26 cellular contexts compared by ENCODE assay signal in genomic region chr22:29824677-29825076, GRCh38. TPM values are rescaled to one million over a fixed set of nuclear protein-coding genes. Genes with fewer than 3 reads are reported as not detected.
DNase-seq lines count a peak whose midpoint lies in the region; ATAC-seq and TF ChIP-seq lines count a peak whose summit lies in the region.
"Had no signal": no experiment of that assay in that cellular context is flagged by ENCODE, and none has a peak within 500 bp of the region (broad histone marks: within the 10 kb centered on the region; RNA-seq: fewer than 3 reads in every experiment).

No MANE protein-coding gene starts in this region.

- H3K9me3 Mint-ChIP-seq in activated naive CD8-positive, alpha-beta T cell treated with anti-CD3 and anti-CD28 coated beads for 36 hours, result no peaks in the 10 kb centered on the region
- no peaks in the 10 kb centered on the region for H3K9me3 Mint-ChIP-seq in activated naive CD8-positive, alpha-beta T cell treated with anti-CD3 and anti-CD28 coated beads, Interleukin-2, amount 50 U/mL, for 24 hours
- H3K9me3 Mint-ChIP-seq: CD8-positive, alpha-beta T cell; GM23338 had no signal

- no peak for ATAC-seq in activated naive CD8-positive, alpha-beta T cell treated with anti-CD3 and anti-CD28 coated beads, Interleukin-2, amount 50 U/mL, for 24 hours
- ATAC-seq in psoas muscle (peak in 3 of 4 donors; percentile 26 to 48 (median 48)), HG02938 (IDR thresholded peaks at IDR 0.05; ENCODE audit: unreplicated experiment) (no peak)
- ATAC-seq: CD8-positive, alpha-beta T cell; GM23338; HepG2; K562 had no signal

- H3K27ac ChIP-seq in esophagus squamous epithelium (peak overlapping the region in 3 of 4 donors; percentile 21 to 24 (median 21)), psoas muscle (peak overlapping the region; percentile 19), thyroid gland (peak overlapping the region in 2 of 3 donors; percentile 65 to 70)
- H3K27ac ChIP-seq: 22Rv1; BLaER1 treated with 17β-estradiol and CSF1 and Interleukin-3, amounts not matched to agents 10 nM and 100 nM; HL-60 had no signal

- peaks cover 19% of the 10 kb centered on the region for H3K36me3 Mint-ChIP-seq in activated naive CD8-positive, alpha-beta T cell treated with anti-CD3 and anti-CD28 coated beads for 36 hours
- peaks cover 40% of the 10 kb centered on the region for H3K36me3 Mint-ChIP-seq in activated naive CD8-positive, alpha-beta T cell treated with anti-CD3 and anti-CD28 coated beads, Interleukin-2, amount 50 U/mL, for 24 hours (ENCODE audit: low read depth)

- no peak for TF ChIP-seq POLR2A in esophagus squamous epithelium (IDR thresholded peaks at IDR 0.05)
- TF ChIP-seq POLR2A in thyroid gland (IDR thresholded peaks at IDR 0.05), result no peak

- H3K4me1 ChIP-seq in esophagus squamous epithelium (peaks cover 6 to 29% (median 15%) of the 10 kb centered on the region in 3 donors), psoas muscle (peaks cover 12% of the 10 kb centered on the region), thyroid gland (peaks cover 7 to 19% of the 10 kb centered on the region in 2 donors)
- H3K4me1 ChIP-seq: HAP-1 had no signal

- intact Hi-C loops in esophagus squamous epithelium (cut with DNase I) (no loop called here), psoas muscle (cut with DNase I) (no loop called here), thyroid gland (cut with DNase I) (no loop called here)

- no peak overlapping the region for H3K4me3 Mint-ChIP-seq in activated naive CD8-positive, alpha-beta T cell treated with anti-CD3 and anti-CD28 coated beads for 36 hours
- H3K4me3 Mint-ChIP-seq in activated naive CD8-positive, alpha-beta T cell treated with anti-CD3 and anti-CD28 coated beads, Interleukin-2, amount 50 U/mL, for 24 hours, result no peak overlapping the region
- H3K4me3 Mint-ChIP-seq: CD8-positive, alpha-beta T cell; GM23338 had no signal

- peaks cover 0 to 91% (median 10%) of the 10 kb centered on the region in 3 donors for H3K36me3 ChIP-seq in esophagus squamous epithelium
- peaks cover 7 to 81% of the 10 kb centered on the region in 2 donors for H3K36me3 ChIP-seq in psoas muscle (ENCODE audit: insufficient read depth in 1 of 2, low read depth in 1 of 2)
- peaks cover 11 to 23% of the 10 kb centered on the region in 2 donors for H3K36me3 ChIP-seq in thyroid gland

- H3K9me3 ChIP-seq in esophagus squamous epithelium, result no peaks in the 10 kb centered on the region
- no peaks in the 10 kb centered on the region for H3K9me3 ChIP-seq in psoas muscle
- H3K9me3 ChIP-seq in thyroid gland, result no peaks in the 10 kb centered on the region
- H3K9me3 ChIP-seq: BLaER1 treated with 17β-estradiol and CSF1 and Interleukin-3, amounts not matched to agents 10 nM and 100 nM; HAP-1; MG63 had no signal

- TF ChIP-seq CTCF in esophagus squamous epithelium (IDR thresholded peaks at IDR 0.05), result no peak
- TF ChIP-seq CTCF in psoas muscle (IDR thresholded peaks at IDR 0.05), result no peak
- TF ChIP-seq CTCF in thyroid gland (IDR thresholded peaks at IDR 0.05), result no peak

- H3K4me3 ChIP-seq in esophagus squamous epithelium (no peak overlapping the region), psoas muscle (no peak overlapping the region), thyroid gland (replicated peaks in 1 of 3) (no peak overlapping the region)
- H3K4me3 ChIP-seq: BLaER1 treated with 17β-estradiol and CSF1 and Interleukin-3, amounts not matched to agents 10 nM and 100 nM; GM23338; HAP-1; K562; MG63 had no signal

- H3K27ac Mint-ChIP-seq in activated naive CD8-positive, alpha-beta T cell treated with anti-CD3 and anti-CD28 coated beads for 36 hours, result peak overlapping the region; percentile 42
- no peak overlapping the region for H3K27ac Mint-ChIP-seq in activated naive CD8-positive, alpha-beta T cell treated with anti-CD3 and anti-CD28 coated beads, Interleukin-2, amount 50 U/mL, for 24 hours
- H3K27ac Mint-ChIP-seq: CD8-positive, alpha-beta T cell; GM23338 had no signal

- peaks cover 11% of the 10 kb centered on the region for H3K4me1 Mint-ChIP-seq in activated naive CD8-positive, alpha-beta T cell treated with anti-CD3 and anti-CD28 coated beads for 36 hours
- H3K4me1 Mint-ChIP-seq in activated naive CD8-positive, alpha-beta T cell treated with anti-CD3 and anti-CD28 coated beads, Interleukin-2, amount 50 U/mL, for 24 hours, result peaks cover 17% of the 10 kb centered on the region

- no peak for DNase-seq in activated naive CD8-positive, alpha-beta T cell treated with anti-CD3 and anti-CD28 coated beads for 36 hours
- no peak for DNase-seq in activated naive CD8-positive, alpha-beta T cell treated with anti-CD3 and anti-CD28 coated beads, Interleukin-2, amount 50 U/mL, for 24 hours
- DNase-seq in esophagus squamous epithelium (lab: John Stamatoyannopoulos, UW) (no peak), psoas muscle (peak; percentile 56 to 65), thyroid gland (peak; percentile 49 to 57)
- no peak for DNase-seq in activated effector memory CD4-positive, alpha-beta T cell treated with Interleukin-2 at 50 U/mL for 16 hours
- no peak for DNase-seq in activated CD4-positive, alpha-beta T cell treated with anti-CD3 and anti-CD28 coated beads for 4 hours
- DNase-seq: ACHN; CD8-positive, alpha-beta T cell; DMS153; MG63; NCI-H1417 treated with DMSO at 0.1 percent for 48 hours; NCI-H187 treated with DMSO at 0.1 percent for 48 hours; NCI-H2107; NCI-H446 treated with DMSO at 0.1 percent for 48 hours; NCI-H526 treated with DMSO at 0.1 percent for 48 hours; OCI-M1; SIG-M5 had no signal

- 76 to 78% methylated on average over 11 of the region's 11 CpGs for WGBS in esophagus squamous epithelium, 2 donors
- 77 to 88% (median 79%) methylated on average over 11 of the region's 11 CpGs for WGBS in psoas muscle, 3 donors
- WGBS in thyroid gland, 2 donors, result 87 to 88% methylated on average over 11 of the region's 11 CpGs

- H3K27me3 Mint-ChIP-seq in activated naive CD8-positive, alpha-beta T cell treated with anti-CD3 and anti-CD28 coated beads for 36 hours, result no peaks in the 10 kb centered on the region
- H3K27me3 Mint-ChIP-seq in activated naive CD8-positive, alpha-beta T cell treated with anti-CD3 and anti-CD28 coated beads, Interleukin-2, amount 50 U/mL, for 24 hours, result no peaks in the 10 kb centered on the region

- H3K27me3 ChIP-seq in esophagus squamous epithelium (no peaks in the 10 kb centered on the region), psoas muscle (ENCODE audit: insufficient read depth in 3 of 3, low read length in 2 of 3) (no peaks in the 10 kb centered on the region), thyroid gland (no peaks in the 10 kb centered on the region)
- H3K27me3 ChIP-seq: BLaER1 treated with 17β-estradiol and CSF1 and Interleukin-3, amounts not matched to agents 10 nM and 100 nM; MG63 had no signal

RNA-seq across cellular contexts. Expression of gene ASCC2, which starts 13.4 kb away (rescaled TPM):
- 10 to 100 TPM; 70.9 to 73.5 TPM for total RNA-seq in activated naive CD8-positive, alpha-beta T cell treated with anti-CD3 and anti-CD28 coated beads for 36 hours
- total RNA-seq in esophagus squamous epithelium, result 10 to 100 TPM; 47.5 to 99.7 (median 57.8) TPM
- 10 to 100 TPM; 47.1 to 58.6 (median 54.6) TPM for total RNA-seq in psoas muscle
- polyA plus RNA-seq in psoas muscle, result 10 to 100 TPM; 45.7 to 46.7 (median 45.7) TPM
- total RNA-seq in thyroid gland, result 10 to 100 TPM; 47.6 to 66.8 (median 51.3) TPM

RNA-seq across cellular contexts. Expression of gene UQCR10, which starts 57.5 kb away (rescaled TPM):
- 100 to 1,000 TPM; 108 to 117 TPM for total RNA-seq in activated naive CD8-positive, alpha-beta T cell treated with anti-CD3 and anti-CD28 coated beads for 36 hours
- total RNA-seq in esophagus squamous epithelium (10 to 100 TPM; 50.7 to 94.8 (median 65.0) TPM), psoas muscle (100 to 1,000 TPM; 247 to 422 (median 337) TPM), thyroid gland (100 to 1,000 TPM in 1 of 4 donors, 10 to 100 TPM in 3; 20.6 to 134 (median 70.8) TPM)
- 100 to 1,000 TPM; 411 to 533 (median 483) TPM for polyA plus RNA-seq in psoas muscle

RNA-seq across cellular contexts. Expression of gene ZMAT5, which starts 57.9 kb away (rescaled TPM):
- 10 to 100 TPM; 17.1 to 17.5 TPM for total RNA-seq in activated naive CD8-positive, alpha-beta T cell treated with anti-CD3 and anti-CD28 coated beads for 36 hours
- total RNA-seq in esophagus squamous epithelium (10 to 100 TPM; 10.1 to 43.8 (median 18.1) TPM), psoas muscle (10 to 100 TPM; 12.1 to 32.0 (median 21.8) TPM), thyroid gland (10 to 100 TPM; 16.2 to 40.1 (median 24.3) TPM)
- polyA plus RNA-seq in psoas muscle, result 10 to 100 TPM; 27.6 to 46.1 (median 38.0) TPM

RNA-seq across cellular contexts. Expression of gene MTMR3, which starts 58.3 kb away (rescaled TPM):
- total RNA-seq in activated naive CD8-positive, alpha-beta T cell treated with anti-CD3 and anti-CD28 coated beads for 36 hours, result 10 to 100 TPM; 16.3 to 16.9 TPM
- 10 to 100 TPM; 34.9 to 63.1 (median 38.4) TPM for total RNA-seq in esophagus squamous epithelium
- 10 to 100 TPM; 31.8 to 37.9 (median 33.8) TPM for total RNA-seq in psoas muscle
- 10 to 100 TPM in 2 of 3 donors, 1 to 10 TPM in 1; 7.8 to 21.3 (median 11.6) TPM for polyA plus RNA-seq in psoas muscle
- 100 to 1,000 TPM in 1 of 4 donors, 10 to 100 TPM in 3; 52.8 to 101 (median 69.1) TPM for total RNA-seq in thyroid gland

Comparison
In these comparisons a context has a peak if more than half of its experiments do, and no peak if none do; other contexts are left out.
1. DNase-seq: peak in psoas muscle (2 of 2) and thyroid gland (2 of 2); none in activated naive CD8-positive, alpha-beta T cell treated with anti-CD3 and anti-CD28 coated beads for 36 hours (single experiment), activated naive CD8-positive, alpha-beta T cell treated with anti-CD3 and anti-CD28 coated beads, Interleukin-2, amount 50 U/mL, for 24 hours (single experiment), esophagus squamous epithelium (single experiment), activated effector memory CD4-positive, alpha-beta T cell treated with Interleukin-2 at 50 U/mL for 16 hours (single experiment) and activated CD4-positive, alpha-beta T cell treated with anti-CD3 and anti-CD28 coated beads for 4 hours (0 of 2).
2. ATAC-seq: peak in psoas muscle (3 of 4); none in activated naive CD8-positive, alpha-beta T cell treated with anti-CD3 and anti-CD28 coated beads, Interleukin-2, amount 50 U/mL, for 24 hours (single experiment) and HG02938 (single experiment).
3. Peak in every context shown above with its lines, with median percentiles within 50 percentile points of each other: H3K27ac ChIP-seq.